In the genomic region with DNA sequence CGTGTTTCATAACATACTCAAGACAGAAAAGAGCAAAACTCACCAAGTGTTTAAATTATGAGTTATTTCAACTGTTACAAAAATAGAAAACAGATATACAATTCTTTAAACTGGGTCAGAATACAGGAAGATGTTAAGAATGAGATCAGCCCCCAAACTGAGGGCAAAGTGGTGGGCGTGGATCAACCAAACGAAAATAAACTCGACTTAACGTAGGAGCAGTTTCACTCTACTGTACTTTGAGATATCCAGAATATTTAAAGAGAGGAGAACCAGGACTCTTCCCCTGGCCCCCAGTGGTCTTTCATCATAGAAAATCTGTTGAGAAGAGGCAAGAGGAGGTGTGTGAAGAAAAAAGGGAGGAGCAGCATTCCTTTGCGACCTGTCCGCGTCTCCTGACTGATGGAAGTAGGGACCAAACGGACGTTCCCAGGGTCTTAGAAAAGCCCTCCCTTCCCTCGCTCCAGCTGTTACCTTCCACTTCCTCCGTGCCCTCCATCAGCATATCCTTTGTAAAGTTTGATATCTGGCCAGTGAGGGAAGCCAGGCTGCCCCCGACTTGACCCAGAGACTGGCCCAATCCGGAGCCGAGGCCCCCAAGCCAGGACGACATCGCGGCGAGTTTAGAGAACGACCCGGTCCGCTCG, we compare ENCODE assay signal across 1 cellular context.
TF ChIP-seq lines count a peak whose summit lies in the region.

No MANE protein-coding gene starts in this region.

TF ChIP-seq in HEK293, 187 proteins besides CTCF, POLR2A, EP300 and RAD21 (continued from another document):
- TF ChIP-seq, protein P1, sequence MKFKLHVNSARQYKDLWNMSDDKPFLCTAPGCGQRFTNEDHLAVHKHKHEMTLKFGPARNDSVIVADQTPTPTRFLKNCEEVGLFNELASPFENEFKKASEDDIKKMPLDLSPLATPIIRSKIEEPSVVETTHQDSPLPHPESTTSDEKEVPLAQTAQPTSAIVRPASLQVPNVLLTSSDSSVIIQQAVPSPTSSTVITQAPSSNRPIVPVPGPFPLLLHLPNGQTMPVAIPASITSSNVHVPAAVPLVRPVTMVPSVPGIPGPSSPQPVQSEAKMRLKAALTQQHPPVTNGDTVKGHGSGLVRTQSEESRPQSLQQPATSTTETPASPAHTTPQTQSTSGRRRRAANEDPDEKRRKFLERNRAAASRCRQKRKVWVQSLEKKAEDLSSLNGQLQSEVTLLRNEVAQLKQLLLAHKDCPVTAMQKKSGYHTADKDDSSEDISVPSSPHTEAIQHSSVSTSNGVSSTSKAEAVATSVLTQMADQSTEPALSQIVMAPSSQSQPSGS (tag by site-specific recombination; IDR thresholded peaks at IDR 0.05; ENCODE audit: low read depth) = no peak
- TF ChIP-seq KLF9 (tag by site-specific recombination; IDR thresholded peaks at IDR 0.05; ENCODE audit: low read depth) (peak; percentile 44; the same call in 1 of the 2 replicates), ZNF660 (tag by site-specific recombination; IDR thresholded peaks at IDR 0.05) (peak; percentile 44), ZNF292 (tag by site-specific recombination; IDR thresholded peaks at IDR 0.05; ENCODE audit: borderline replicate concordance, low read depth) (no peak), ZNF366 (tag by site-specific recombination; conservative IDR thresholded peaks at IDR 0.05) (peak; percentile 58), SP2 (tag by site-specific recombination; IDR thresholded peaks at IDR 0.05) (peak; percentile 81), IKZF3 (tag by site-specific recombination; IDR thresholded peaks at IDR 0.05) (peak; percentile 53; the same call in 1 of the 2 replicates)
- TF ChIP-seq, protein P2, sequence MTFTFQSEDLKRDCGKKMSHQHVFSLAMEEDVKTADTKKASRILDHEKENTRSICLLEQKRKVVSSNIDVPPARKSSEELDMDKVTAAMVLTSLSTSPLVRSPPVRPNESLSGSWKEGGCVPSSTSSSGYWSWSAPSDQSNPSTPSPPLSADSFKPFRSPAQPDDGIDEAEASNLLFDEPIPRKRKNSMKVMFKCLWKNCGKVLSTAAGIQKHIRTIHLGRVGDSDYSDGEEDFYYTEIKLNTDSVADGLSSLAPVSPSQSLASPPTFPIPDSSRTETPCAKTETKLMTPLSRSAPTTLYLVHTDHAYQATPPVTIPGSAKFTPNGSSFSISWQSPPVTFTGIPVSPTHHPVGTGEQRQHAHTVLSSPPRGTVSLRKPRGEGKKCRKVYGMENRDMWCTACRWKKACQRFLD (tag by site-specific recombination; IDR thresholded peaks at IDR 0.05) = no peak
